22 cellular contexts compared by ENCODE assay signal in the genomic region with DNA sequence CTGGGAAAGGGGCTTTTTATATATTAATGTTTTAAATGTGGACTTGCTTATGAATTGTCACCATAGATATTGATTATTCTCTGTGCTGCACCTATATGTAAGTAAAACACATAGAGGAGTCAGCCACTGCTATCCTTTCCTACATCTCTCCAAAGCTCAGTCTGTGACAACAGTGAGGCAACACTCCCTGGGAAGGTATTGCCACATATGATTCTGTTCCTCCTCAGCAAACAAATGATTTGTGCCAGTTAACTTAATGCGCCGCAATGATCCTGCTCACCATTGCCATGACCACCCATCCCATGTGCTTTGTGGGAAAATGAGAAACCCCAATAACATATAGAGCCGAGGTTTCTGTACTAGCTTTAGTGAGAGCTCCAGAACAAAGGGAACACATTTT.
DNase-seq lines count a peak whose midpoint lies in the region; ATAC-seq and TF ChIP-seq lines count a peak whose summit lies in the region.
"Had no signal": no experiment of that assay in that cellular context is flagged by ENCODE, and none has a peak within 500 bp of the region (broad histone marks: within the 10 kb centered on the region; RNA-seq: fewer than 3 reads in every experiment).

No MANE protein-coding gene starts in this region.

- WGBS in heart right ventricle, 2 donors = 96 to 98% methylated on average over 3 of the region's 3 CpGs

- H3K9ac ChIP-seq in adipocyte (ENCODE audit: low read length) = peak overlapping the region; percentile 58
- no peak overlapping the region for H3K9ac ChIP-seq in subcutaneous abdominal adipose tissue (ENCODE audit: low read length in 5 of 5)

- H3K36me3 ChIP-seq in left ventricle myocardium inferior = peaks cover 3% of the 10 kb centered on the region
- H3K36me3 ChIP-seq in heart right ventricle = peaks cover 0 to 5% (median 0%) of the 10 kb centered on the region in 9 donors
- no peaks in the 10 kb centered on the region for H3K36me3 ChIP-seq in adipocyte (ENCODE audit: control insufficient read depth, insufficient read depth, low read length, severe bottlenecking)
- peaks cover 0 to 3% (median 0%) of the 10 kb centered on the region in 5 donors for H3K36me3 ChIP-seq in subcutaneous abdominal adipose tissue (ENCODE audit: control insufficient read depth in 5 of 5, insufficient read depth in 5 of 5, low read length in 5 of 5)
- H3K36me3 ChIP-seq: esophagus squamous epithelium had no signal

- H3K4me3 ChIP-seq in left ventricle myocardium inferior = no peak overlapping the region
- no peak overlapping the region for H3K4me3 ChIP-seq in heart right ventricle
- peak overlapping the region; percentile 68 for H3K4me3 ChIP-seq in adipocyte (ENCODE audit: low read length)
- H3K4me3 ChIP-seq in fibroblast of the aortic adventitia (ENCODE audit: low read depth, low read length) = no peak overlapping the region
- H3K4me3 ChIP-seq in subcutaneous abdominal adipose tissue (ENCODE audit: low read depth in 1 of 5, low read length in 5 of 5) = no peak overlapping the region
- H3K4me3 ChIP-seq: esophagus squamous epithelium, hepatocyte, MG63 had no signal

- TF ChIP-seq CTCF in left ventricle myocardium inferior (IDR thresholded peaks at IDR 0.05; ENCODE audit: borderline replicate concordance) (no peak), heart right ventricle (IDR thresholded peaks at IDR 0.05) (no peak), fibroblast of the aortic adventitia (IDR thresholded peaks at IDR 0.05; ENCODE audit: insufficient read depth, low read length) (no peak), foreskin keratinocyte (conservative IDR thresholded peaks at IDR 0.05) (no peak)

- no peaks in the 10 kb centered on the region for H3K27me3 ChIP-seq in left ventricle myocardium inferior (ENCODE audit: low read depth)
- no peaks in the 10 kb centered on the region for H3K27me3 ChIP-seq in heart right ventricle
- H3K27me3 ChIP-seq in adipocyte (replicated peaks; ENCODE audit: control insufficient read depth, insufficient read depth, low read length) = no peaks in the 10 kb centered on the region
- H3K27me3 ChIP-seq in subcutaneous abdominal adipose tissue (ENCODE audit: control insufficient read depth in 5 of 5, insufficient read depth in 4 of 5, low read length in 5 of 5) = no peaks in the 10 kb centered on the region
- no peaks in the 10 kb centered on the region for H3K27me3 ChIP-seq in foreskin keratinocyte
- H3K27me3 ChIP-seq: esophagus squamous epithelium, hepatocyte, MG63 had no signal

- H3K9me3 ChIP-seq in left ventricle myocardium inferior (replicated peaks) (peaks cover 14% of the 10 kb centered on the region), heart right ventricle (peaks cover 0 to 17% (median 9%) of the 10 kb centered on the region in 11 donors), adipocyte (ENCODE audit: control insufficient read depth, low read length) (peaks cover 7% of the 10 kb centered on the region), subcutaneous abdominal adipose tissue (ENCODE audit: control insufficient read depth in 5 of 5, low read length in 5 of 5) (peaks cover 3 to 9% (median 7%) of the 10 kb centered on the region in 5 donors)

- no peaks in the 10 kb centered on the region for H3K4me1 ChIP-seq in left ventricle myocardium inferior
- peaks cover 0 to 9% (median 0%) of the 10 kb centered on the region in 9 donors for H3K4me1 ChIP-seq in heart right ventricle
- H3K4me1 ChIP-seq in adipocyte (ENCODE audit: control insufficient read depth, insufficient read depth, low read length) = peaks cover 43% of the 10 kb centered on the region
- peaks cover 0 to 11% (median 6%) of the 10 kb centered on the region in 5 donors for H3K4me1 ChIP-seq in subcutaneous abdominal adipose tissue (ENCODE audit: control insufficient read depth in 5 of 5, insufficient read depth in 5 of 5, low read length in 5 of 5)
- H3K4me1 ChIP-seq in foreskin keratinocyte = peaks cover 17% of the 10 kb centered on the region
- H3K4me1 ChIP-seq: esophagus squamous epithelium had no signal

- no peak for DNase-seq in left ventricle myocardium inferior
- no peak for DNase-seq in heart right ventricle
- peak; percentile 89 for DNase-seq in adipocyte (ENCODE audit: low read depth)
- peak; percentile 65 for DNase-seq in fibroblast of the aortic adventitia (ENCODE audit: low read depth)
- DNase-seq in activated CD8-positive, alpha-beta memory T cell treated with anti-CD3 and anti-CD28 coated beads for 24 hours = no peak
- no peak for DNase-seq in foreskin keratinocyte
- DNase-seq in NCI-H510A treated with DMSO at 0.1 percent for 48 hours (lab: John Stamatoyannopoulos, UW) = no peak
- DNase-seq: activated CD4-positive, alpha-beta T cell treated with anti-CD3 and anti-CD28 coated beads for 36 hours; activated naive CD4-positive, alpha-beta T cell treated with anti-CD3 and anti-CD28 coated beads, Interleukin-2, amount 50 U/mL, for 16 hours; aorta; C1 segment of cervical spinal cord; Calu3; effector CD8-positive, alpha-beta T cell; esophagus squamous epithelium; immature natural killer cell; NCI-H146; NCI-H2171 treated with DMSO at 0.1 percent for 48 hours; NCI-H526 treated with DMSO at 0.1 percent for 48 hours; substantia nigra had no signal

- intact Hi-C loops in left ventricle myocardium inferior (cut with micrococcal nuclease) (no loop called here), heart right ventricle (cut with DNase I) (loop anchor here in 1 of 10 donors (10.0 kb wide), 1 partner anchor 66 kb away; no protein-coding TSS in a partner anchor)

- ATAC-seq in heart right ventricle (no peak), foreskin keratinocyte (no peak)
- ATAC-seq: activated CD4-positive, alpha-beta T cell treated with anti-CD3 and anti-CD28 coated beads for 36 hours had no signal

- H3K27ac ChIP-seq in left ventricle myocardium inferior (replicated peaks) (peak overlapping the region; percentile 59), heart right ventricle (peak overlapping the region in 3 of 10 donors; percentile 12 to 51 (median 33)), subcutaneous abdominal adipose tissue (ENCODE audit: low read depth, low read length) (peak overlapping the region; percentile 20), foreskin keratinocyte (no peak overlapping the region)
- H3K27ac ChIP-seq: hepatocyte had no signal

Comparison
In these comparisons a context has a peak if more than half of its experiments do, and no peak if none do; other contexts are left out.
1. DNase-seq: peak in adipocyte (single experiment) and fibroblast of the aortic adventitia (single experiment); none in left ventricle myocardium inferior (single experiment), heart right ventricle (0 of 2), activated CD8-positive, alpha-beta memory T cell treated with anti-CD3 and anti-CD28 coated beads for 24 hours (single experiment), foreskin keratinocyte (0 of 2) and NCI-H510A treated with DMSO at 0.1 percent for 48 hours (single experiment).